25 cellular contexts compared by ENCODE assay signal in the genomic region with DNA sequence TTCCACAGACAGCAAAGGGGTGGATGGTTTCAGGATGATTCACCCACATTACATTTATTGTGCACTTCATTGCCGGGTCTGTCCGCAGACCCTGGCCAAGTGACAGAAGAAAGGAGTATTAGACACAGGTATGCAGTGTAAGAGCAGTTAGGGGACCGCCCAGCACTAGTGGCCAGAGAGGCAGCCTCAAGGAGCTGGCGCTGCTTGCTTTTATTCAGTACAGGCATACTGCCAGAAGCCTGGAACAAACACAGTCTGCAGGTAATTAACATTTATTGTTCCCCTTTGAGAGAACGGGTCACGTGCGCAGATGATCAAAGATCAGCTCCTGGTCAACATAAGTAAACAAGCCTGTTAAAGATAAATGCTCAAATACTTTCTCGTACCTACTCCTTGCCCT.
DNase-seq lines count a peak whose midpoint lies in the region; ATAC-seq and TF ChIP-seq lines count a peak whose summit lies in the region.
"Had no signal": no experiment of that assay in that cellular context is flagged by ENCODE, and none has a peak within 500 bp of the region (broad histone marks: within the 10 kb centered on the region; RNA-seq: fewer than 3 reads in every experiment).

No MANE protein-coding gene starts in this region.

- no peaks in the 10 kb centered on the region for H3K9me3 ChIP-seq in HAP-1
- H3K9me3 ChIP-seq: esophagus squamous epithelium, SJCRH30 had no signal

- POLR2A ChIA-PET in activated CD4-positive, alpha-beta T cell treated with anti-CD3 and anti-CD28 coated beads for 36 hours (lab: Charles Lee) = no interaction called here

- no peaks in the 10 kb centered on the region for H3K36me3 Mint-ChIP-seq in activated CD4-positive, alpha-beta T cell treated with anti-CD3 and anti-CD28 coated beads for 36 hours (ENCODE audit: low read depth)
- H3K36me3 Mint-ChIP-seq: CD4-positive, alpha-beta memory T cell had no signal

- in situ Hi-C loops in HAP-1 (cut with MboI; ENCODE audit: low sequenced_read_pairs) = no loop called here

- intact Hi-C loops in activated CD4-positive, alpha-beta T cell treated with anti-CD3 and anti-CD28 coated beads for 36 hours (cut with DNase I, micrococcal nuclease) = no loop called here

- no peak overlapping the region for H3K27ac Mint-ChIP-seq in activated CD4-positive, alpha-beta T cell treated with anti-CD3 and anti-CD28 coated beads for 36 hours
- H3K27ac Mint-ChIP-seq: activated CD8-positive, alpha-beta T cell treated with anti-CD3 and anti-CD28 coated beads, Interleukin-2, amount 10 ng/mL, durations not matched to agents 7 days and 5 days; activated T-cell treated with anti-CD3 and anti-CD28 coated beads, Interleukin-2, amount 50 U/mL, for 24 hours; CD4-positive, alpha-beta memory T cell; HFFc6; T-helper 1 cell treated with Interleukin-12 subunit alpha and Interleukin-12 subunit beta and Interleukin-4 antibody, amounts not matched to agents 30 μg/mL and 1 μg/mL, for 36 hours; WTC11 had no signal

- H3K27me3 ChIP-seq in HAP-1 (ENCODE audit: low read depth) = no peaks in the 10 kb centered on the region
- H3K27me3 ChIP-seq: esophagus squamous epithelium, SJCRH30 had no signal

- H3K4me3 Mint-ChIP-seq in activated CD4-positive, alpha-beta T cell treated with anti-CD3 and anti-CD28 coated beads for 36 hours = no peak overlapping the region
- H3K4me3 Mint-ChIP-seq: activated CD8-positive, alpha-beta T cell treated with anti-CD3 and anti-CD28 coated beads, Interleukin-2, amount 10 ng/mL, durations not matched to agents 7 days and 5 days; activated T-cell treated with anti-CD3 and anti-CD28 coated beads, Interleukin-2, amount 50 U/mL, for 24 hours; CD4-positive, alpha-beta memory T cell; central memory CD8-positive, alpha-beta T cell; HFFc6; T-helper 1 cell treated with Interleukin-12 subunit alpha and Interleukin-12 subunit beta and Interleukin-4 antibody, amounts not matched to agents 30 μg/mL and 1 μg/mL, for 36 hours; WTC11 had no signal

- DNase-seq in LoVo (ENCODE audit: low spot score) = peak; percentile 16
- peak; percentile 66 for DNase-seq in NCI-H748 treated with DMSO at 0.1 percent for 48 hours (lab: John Stamatoyannopoulos, UW)
- peak; percentile 6 for DNase-seq in kidney tubule cell (ENCODE audit: low spot score)
- no peak for DNase-seq in activated CD4-positive, CD25-positive, alpha-beta regulatory T cell treated with anti-CD3 and anti-CD28 coated beads, Interleukin-2, amount 50 U/mL, for 72 hours
- DNase-seq in NCI-H345 treated with DMSO at 0.1 percent for 48 hours (lab: John Stamatoyannopoulos, UW; ENCODE audit: unreplicated experiment) = no peak
- no peak for DNase-seq in HAP-1 (ENCODE audit: low spot score in 2 of 2)
- DNase-seq in activated CD4-positive, alpha-beta T cell treated with anti-CD3 and anti-CD28 coated beads for 36 hours = no peak
- DNase-seq: activated CD8-positive, alpha-beta T cell treated with anti-CD3 and anti-CD28 coated beads, Interleukin-2, amount 10 ng/mL, durations not matched to agents 7 days and 5 days; activated naive CD4-positive, alpha-beta T cell treated with Interleukin-2 at 50 U/mL for 16 hours; activated T-cell treated with anti-CD3 and anti-CD28 coated beads, Interleukin-2, amount 50 U/mL, for 24 hours; CD4-positive, alpha-beta memory T cell; DND-41; effector memory CD4-positive, alpha-beta T cell; esophagus squamous epithelium; HFFc6; NCI-H1048; NCI-H446 treated with DMSO at 0.1 percent for 48 hours; retina; SJCRH30 had no signal

- CTCF ChIA-PET in activated CD4-positive, alpha-beta T cell treated with anti-CD3 and anti-CD28 coated beads for 36 hours (lab: Charles Lee) = no interaction called here

- peaks cover 2% of the 10 kb centered on the region for H3K9me3 Mint-ChIP-seq in activated CD4-positive, alpha-beta T cell treated with anti-CD3 and anti-CD28 coated beads for 36 hours (ENCODE audit: low read depth)
- H3K9me3 Mint-ChIP-seq: T-helper 1 cell treated with Interleukin-12 subunit alpha and Interleukin-12 subunit beta and Interleukin-4 antibody, amounts not matched to agents 30 μg/mL and 1 μg/mL, for 36 hours had no signal

- H3K27ac ChIP-seq in 22Rv1 = peak overlapping the region; percentile 41
- H3K27ac ChIP-seq: esophagus squamous epithelium, SJCRH30 had no signal

- no peak for TF ChIP-seq CTCF in 22Rv1 (IDR thresholded peaks at IDR 0.05)

- no peaks in the 10 kb centered on the region for H3K4me1 Mint-ChIP-seq in activated CD4-positive, alpha-beta T cell treated with anti-CD3 and anti-CD28 coated beads for 36 hours
- H3K4me1 Mint-ChIP-seq: CD4-positive, alpha-beta memory T cell; central memory CD8-positive, alpha-beta T cell; WTC11 had no signal

- no peaks in the 10 kb centered on the region for H3K4me1 ChIP-seq in HAP-1
- H3K4me1 ChIP-seq: esophagus squamous epithelium, SJCRH30 had no signal

- ATAC-seq in activated CD4-positive, alpha-beta T cell treated with anti-CD3 and anti-CD28 coated beads for 36 hours = no peak
- ATAC-seq: activated CD8-positive, alpha-beta T cell treated with anti-CD3 and anti-CD28 coated beads, Interleukin-2, amount 10 ng/mL, durations not matched to agents 7 days and 5 days; K562; left lobe of liver; WTC11 had no signal

- H3K36me3 ChIP-seq in HAP-1 (replicated peaks) = no peaks in the 10 kb centered on the region; the same call in 1 of the 2 replicates
- H3K36me3 ChIP-seq: esophagus squamous epithelium, SJCRH30 had no signal

- H3K4me3 ChIP-seq in HAP-1 = no peak overlapping the region
- H3K4me3 ChIP-seq: esophagus squamous epithelium, K562, SJCRH30 had no signal

- no peaks in the 10 kb centered on the region for H3K27me3 Mint-ChIP-seq in activated CD4-positive, alpha-beta T cell treated with anti-CD3 and anti-CD28 coated beads for 36 hours
- H3K27me3 Mint-ChIP-seq: activated T-cell treated with anti-CD3 and anti-CD28 coated beads, Interleukin-2, amount 50 U/mL, for 24 hours; CD4-positive, alpha-beta memory T cell; central memory CD8-positive, alpha-beta T cell had no signal

Comparison
In these comparisons a context has a peak if more than half of its experiments do, and no peak if none do; other contexts are left out.
1. DNase-seq: peak in LoVo (single experiment), NCI-H748 treated with DMSO at 0.1 percent for 48 hours (single experiment) and kidney tubule cell (single experiment); none in activated CD4-positive, CD25-positive, alpha-beta regulatory T cell treated with anti-CD3 and anti-CD28 coated beads, Interleukin-2, amount 50 U/mL, for 72 hours (single experiment), NCI-H345 treated with DMSO at 0.1 percent for 48 hours (single experiment), HAP-1 (0 of 2) and activated CD4-positive, alpha-beta T cell treated with anti-CD3 and anti-CD28 coated beads for 36 hours (single experiment).